ENCODE assay signal across 18 cellular contexts in genomic region chr7:72818663-72819366, GRCh38. TPM values are rescaled to one million over a fixed set of nuclear protein-coding genes. Genes with fewer than 3 reads are reported as not detected.
DNase-seq lines count a peak whose midpoint lies in the region; ATAC-seq and TF ChIP-seq lines count a peak whose summit lies in the region.
"Had no signal": no experiment of that assay in that cellular context is flagged by ENCODE, and none has a peak within 500 bp of the region (broad histone marks: within the 10 kb centered on the region; RNA-seq: fewer than 3 reads in every experiment).

No MANE protein-coding gene starts in this region.

- H4K8ac ChIP-seq in H9 (replicated peaks; ENCODE audit: insufficient read length, low read depth, low read length) = no peak overlapping the region

- no peaks in the 10 kb centered on the region for H4K20me1 ChIP-seq in H9 (ENCODE audit: control insufficient read depth, insufficient read depth, insufficient read length)

- H3K36me3 Mint-ChIP-seq in H9 (ENCODE audit: insufficient read depth in 1 of 3, low read depth in 3 of 3) = peaks cover 15 to 30% (median 29%) of the 10 kb centered on the region in 3 experiments
- H3K36me3 Mint-ChIP-seq in dendritic cell treated with granulocyte-macrophage colony-stimulating factor and Interleukin-4, amounts not matched to agents 40 ng/mL and 50 ng/mL, for 4 days (ENCODE audit: low read depth) = peaks cover 24% of the 10 kb centered on the region

- intact Hi-C loops in dendritic cell treated with granulocyte-macrophage colony-stimulating factor and Interleukin-4, amounts not matched to agents 40 ng/mL and 50 ng/mL, for 4 days (cut with micrococcal nuclease) = no loop called here

- in situ Hi-C loops in G401 (cut with HindIII; ENCODE audit: low sequenced_read_pairs) = no loop called here

- no peaks in the 10 kb centered on the region for H3K9me3 ChIP-seq in H9 (ENCODE audit: control insufficient read depth, low read depth, low read length)
- H3K9me3 ChIP-seq: Caco-2, HAP-1 had no signal

- H4K91ac ChIP-seq in H9 (ENCODE audit: insufficient read length, low read depth, low read length) = no peak overlapping the region

- H2BK5ac ChIP-seq in H9 (ENCODE audit: insufficient read length, low read length) = no peak overlapping the region

- no peaks in the 10 kb centered on the region for H3K23me2 ChIP-seq in H9 (ENCODE audit: insufficient read length, low read depth, low read length, poor library complexity, severe bottlenecking)

- no peak overlapping the region for H2AFZ ChIP-seq in H9 (ENCODE audit: low read length)

- H2BK12ac ChIP-seq in H9 (ENCODE audit: insufficient read length, low read depth, low read length) = no peak overlapping the region

- no peak overlapping the region for H3K9ac ChIP-seq in H9 (ENCODE audit: extremely low read depth, insufficient read length, low read length)

- H3K56ac ChIP-seq in H9 (ENCODE audit: insufficient read length, low read depth, low read length) = no peak overlapping the region

- H4K5ac ChIP-seq in H9 (ENCODE audit: insufficient read length, low read depth, low read length) = no peak overlapping the region

- no peak overlapping the region for H3K27ac ChIP-seq in H9 (ENCODE audit: insufficient read length, low read depth, low read length)

- DNase-seq in H9 = no peak
- peak; percentile 37 for DNase-seq in NOMO-1 treated with dmso at 0.1 percent for 144 hours (lab: John Stamatoyannopoulos, UW; ENCODE audit: unreplicated experiment)
- peak; percentile 22 for DNase-seq in stimulated activated CD8-positive, alpha-beta memory T cell treated with anti-CD3 and anti-CD28 coated beads, Interleukin-4, amount 100 ng/mL, for 48 hours
- no peak for DNase-seq in stimulated activated CD4-positive, alpha-beta T cell treated with anti-CD3 and anti-CD28 coated beads, Interleukin-4, amount 100 ng/mL, for 24 hours
- no peak for DNase-seq in G401 (ENCODE audit: low spot score)
- no peak for DNase-seq in putamen (ENCODE audit: low spot score)
- DNase-seq: AML-193; Caco-2; CD4-positive, CD25-positive, alpha-beta regulatory T cell; DMS53; NCI-H1048; NCI-H2227 treated with DMSO at 0.1 percent for 48 hours; NCI-H524; RPMI8226; SIG-M5 had no signal

- peaks cover 10 to 15% of the 10 kb centered on the region in 2 experiments for H3K4me1 Mint-ChIP-seq in H9
- H3K4me1 Mint-ChIP-seq in dendritic cell treated with granulocyte-macrophage colony-stimulating factor and Interleukin-4, amounts not matched to agents 40 ng/mL and 50 ng/mL, for 4 days (ENCODE audit: low read depth) = peaks cover 13% of the 10 kb centered on the region

- H3K4me3 Mint-ChIP-seq in H9 = no peak overlapping the region
- H3K4me3 Mint-ChIP-seq in dendritic cell treated with granulocyte-macrophage colony-stimulating factor and Interleukin-4, amounts not matched to agents 40 ng/mL and 50 ng/mL, for 4 days = no peak overlapping the region
- H3K4me3 Mint-ChIP-seq: CD4-positive, CD25-positive, alpha-beta regulatory T cell had no signal

- H3K14ac ChIP-seq in H9 (ENCODE audit: insufficient read depth, low read length) = no peak overlapping the region

- no peaks in the 10 kb centered on the region for H3K79me1 ChIP-seq in H9 (ENCODE audit: insufficient read depth, low read depth, low read length, poor library complexity, severe bottlenecking)

- no peak overlapping the region for H3T11ph ChIP-seq in H9 (ENCODE audit: low read length)

- no peaks in the 10 kb centered on the region for H3K27me3 Mint-ChIP-seq in H9 (ENCODE audit: low read depth)
- H3K27me3 Mint-ChIP-seq in dendritic cell treated with granulocyte-macrophage colony-stimulating factor and Interleukin-4, amounts not matched to agents 40 ng/mL and 50 ng/mL, for 4 days = no peaks in the 10 kb centered on the region
- H3K27me3 Mint-ChIP-seq: CD4-positive, CD25-positive, alpha-beta regulatory T cell had no signal

- H2BK15ac ChIP-seq in H9 (ENCODE audit: low read depth, low read length) = no peak overlapping the region

- no CpG with 5 or more reads among the region's 11 CpGs for WGBS in H9 (ENCODE audit: extremely low coverage, insufficient read length, low lambda C conversion rate)

- H2AK5ac ChIP-seq in H9 (ENCODE audit: insufficient read length, low read length) = no peak overlapping the region

- no peak overlapping the region for H3K4ac ChIP-seq in H9 (ENCODE audit: low read depth, low read length)

- no peaks in the 10 kb centered on the region for H3K27me3 ChIP-seq in H9 (ENCODE audit: insufficient read depth, low read length)

- H3K18ac ChIP-seq in H9 (ENCODE audit: insufficient read length, low read depth, low read length) = no peak overlapping the region

- H3K9me3 Mint-ChIP-seq in H9 = peaks cover 2 to 3% of the 10 kb centered on the region in 2 experiments; a peak in 2 of 5 replicates
- H3K9me3 Mint-ChIP-seq in dendritic cell treated with granulocyte-macrophage colony-stimulating factor and Interleukin-4, amounts not matched to agents 40 ng/mL and 50 ng/mL, for 4 days = no peaks in the 10 kb centered on the region
- H3K9me3 Mint-ChIP-seq: CD4-positive, CD25-positive, alpha-beta regulatory T cell had no signal

- H3K4me2 ChIP-seq in H9 (ENCODE audit: insufficient read depth, insufficient read length, low read length) = no peak overlapping the region

- TF ChIP-seq CTCF in H9 (conservative IDR thresholded peaks at IDR 0.05) = no peak

- H2BK120ac ChIP-seq in H9 (ENCODE audit: low read depth, low read length, poor library complexity, severe bottlenecking) = no peak overlapping the region

- H3K79me2 ChIP-seq in H9 (ENCODE audit: insufficient read depth, low read length) = no peaks in the 10 kb centered on the region

- no peak for ATAC-seq in HG03025 (IDR thresholded peaks at IDR 0.05; ENCODE audit: low FRiP score, unreplicated experiment)

- H3K27ac Mint-ChIP-seq in H9 = peak overlapping the region in 2 of 3 experiments; percentile 62 to 65; a peak in 2 of 7 replicates
- peak overlapping the region; percentile 15 for H3K27ac Mint-ChIP-seq in dendritic cell treated with granulocyte-macrophage colony-stimulating factor and Interleukin-4, amounts not matched to agents 40 ng/mL and 50 ng/mL, for 4 days
- H3K27ac Mint-ChIP-seq: CD4-positive, CD25-positive, alpha-beta regulatory T cell had no signal

- no peak overlapping the region for H3K23ac ChIP-seq in H9 (ENCODE audit: insufficient read length, low read depth, low read length)

- H2BK20ac ChIP-seq in H9 (ENCODE audit: low read depth, low read length, poor library complexity, severe bottlenecking) = no peak overlapping the region

- H3K4me1 ChIP-seq in H9 (ENCODE audit: insufficient read depth, low read length) = no peaks in the 10 kb centered on the region
- H3K4me1 ChIP-seq: Caco-2, HAP-1 had no signal

RNA-seq across cellular contexts. Expression of gene TYW1B, which starts 9.2 kb away (rescaled TPM):
- 5.1 and 5.5 TPM in 2 replicates for total RNA-seq in H9 (2021)
- 0.61 and 0.80 TPM in 2 replicates for total RNA-seq in G401 (2014; rRNA removed; shearing (Covaris generic))

Comparison
In these comparisons a context has a peak if more than half of its experiments do, and no peak if none do; other contexts are left out.
1. DNase-seq: peak in NOMO-1 treated with dmso at 0.1 percent for 144 hours (single experiment) and stimulated activated CD8-positive, alpha-beta memory T cell treated with anti-CD3 and anti-CD28 coated beads, Interleukin-4, amount 100 ng/mL, for 48 hours (single experiment); none in H9 (single experiment), stimulated activated CD4-positive, alpha-beta T cell treated with anti-CD3 and anti-CD28 coated beads, Interleukin-4, amount 100 ng/mL, for 24 hours (single experiment), G401 (single experiment) and putamen (single experiment).